ENCODE assay signal across 9 cellular contexts in genomic region chr3:168248383-168249047, GRCh38.
DNase-seq lines count a peak whose midpoint lies in the region; ATAC-seq, FAIRE-seq and TF ChIP-seq lines count a peak whose summit lies in the region.
"Had no signal": no experiment of that assay in that cellular context is flagged by ENCODE, and none has a peak within 500 bp of the region (broad histone marks: within the 10 kb centered on the region; RNA-seq: fewer than 3 reads in every experiment).

No MANE protein-coding gene starts in this region.

- H3K9me3 ChIP-seq in NT2/D1 (ENCODE audit: insufficient read depth, low read length) = no peaks in the 10 kb centered on the region
- no peaks in the 10 kb centered on the region for H3K9me3 ChIP-seq in mucosa of rectum (ENCODE audit: control insufficient read depth in 2 of 2, low read length in 2 of 2)

- ATAC-seq in GM18870 (IDR thresholded peaks at IDR 0.05; ENCODE audit: unreplicated experiment) = no peak

- no peaks in the 10 kb centered on the region for H3K36me3 ChIP-seq in NT2/D1 (ENCODE audit: insufficient read depth, insufficient read length, low read length)
- H3K36me3 ChIP-seq in mucosa of rectum (ENCODE audit: control insufficient read depth in 2 of 2, insufficient read depth in 2 of 2, low read length in 2 of 2) = no peaks in the 10 kb centered on the region

- H3K9me3 Mint-ChIP-seq in endothelial cell (ENCODE audit: unreplicated experiment) = no peaks in the 10 kb centered on the region

- H3K36me3 Mint-ChIP-seq in endothelial cell (ENCODE audit: low read depth, unreplicated experiment) = no peaks in the 10 kb centered on the region
- H3K36me3 Mint-ChIP-seq: CD4-positive, CD25-positive, alpha-beta regulatory T cell had no signal

- H3K9ac ChIP-seq in NT2/D1 (ENCODE audit: insufficient read length, low read depth) = peak overlapping the region; percentile 96
- H3K9ac ChIP-seq in mucosa of rectum (ENCODE audit: low read depth in 1 of 2, low read length in 2 of 2) = no peak overlapping the region

- peaks cover 20% of the 10 kb centered on the region for H3K27me3 ChIP-seq in NT2/D1 (ENCODE audit: insufficient read depth, insufficient read length)
- peaks cover 18% of the 10 kb centered on the region in 2 donors for H3K27me3 ChIP-seq in mucosa of rectum (ENCODE audit: control insufficient read depth in 2 of 2, insufficient read depth in 2 of 2, low read length in 2 of 2)

- TF ChIP-seq POLR2A in GM12891 (IDR thresholded peaks at IDR 0.05; ENCODE audit: low read depth, low read length) = no peak

- peaks cover 19% of the 10 kb centered on the region for H3K4me1 Mint-ChIP-seq in endothelial cell (ENCODE audit: unreplicated experiment)

- peaks cover 5% of the 10 kb centered on the region for H3K27me3 Mint-ChIP-seq in endothelial cell (ENCODE audit: unreplicated experiment)

- H3K27ac ChIP-seq in mucosa of rectum (ENCODE audit: low read depth in 2 of 2, low read length in 2 of 2) = no peak overlapping the region

- no peak for FAIRE-seq in GM12891 (lab: Jason Lieb, UNC)

- no peaks in the 10 kb centered on the region for H3K4me1 ChIP-seq in NT2/D1 (ENCODE audit: insufficient read depth, insufficient read length)
- peaks cover 7 to 12% of the 10 kb centered on the region in 2 donors for H3K4me1 ChIP-seq in mucosa of rectum (ENCODE audit: control insufficient read depth in 2 of 2, insufficient read depth in 2 of 2, low read length in 2 of 2)

- H3K27ac Mint-ChIP-seq in endothelial cell (ENCODE audit: unreplicated experiment) = no peak overlapping the region
- H3K27ac Mint-ChIP-seq: CD4-positive, CD25-positive, alpha-beta regulatory T cell had no signal

- peak overlapping the region; percentile 89 for H3K4me3 Mint-ChIP-seq in endothelial cell (ENCODE audit: unreplicated experiment)
- H3K4me3 Mint-ChIP-seq: CD4-positive, CD25-positive, alpha-beta regulatory T cell had no signal

- TF ChIP-seq CTCF in endothelial cell (IDR thresholded peaks at IDR 0.05; ENCODE audit: unreplicated experiment) = no peak

- H3K4me3 ChIP-seq in NT2/D1 (ENCODE audit: insufficient read length, low read depth) (peak overlapping the region; percentile 88), mucosa of rectum (ENCODE audit: low read length in 2 of 2) (peak overlapping the region; percentile 53 to 66)

- DNase-seq in NCI-H2081 (lab: John Stamatoyannopoulos, UW) (peak; percentile 47 to 63), NCI-H2081 treated with DMSO at 0.1 percent for 48 hours (lab: John Stamatoyannopoulos, UW) (no peak), NT2/D1 (ENCODE audit: low read depth, low spot score) (no peak), endothelial cell (ENCODE audit: low spot score) (peak; percentile 54), GM12891 (ENCODE audit: insufficient read length, low spot score) (no peak), NCI-H1436 (lab: John Stamatoyannopoulos, UW) (no peak)
- DNase-seq: CD4-positive, CD25-positive, alpha-beta regulatory T cell had no signal

TF ChIP-seq in GM12891, 5 proteins besides CTCF, POLR2A, EP300 and RAD21:
- TF ChIP-seq SPI1 (IDR thresholded peaks at IDR 0.05; ENCODE audit: low read depth, low read length) (no peak), POLR2AphosphoS5 (IDR thresholded peaks at IDR 0.05; ENCODE audit: low read depth, low read length) (no peak), TAF1 (IDR thresholded peaks at IDR 0.05; ENCODE audit: low read depth, low read length) (no peak), PAX5 (IDR thresholded peaks at IDR 0.05; ENCODE audit: insufficient read depth, low read length, severe bottlenecking) (no peak), POU2F2 (IDR thresholded peaks at IDR 0.05; ENCODE audit: low read depth, low read length) (no peak)

Comparison
In these comparisons a context has a peak if more than half of its experiments do, and no peak if none do; other contexts are left out.
1. DNase-seq: peak in NCI-H2081 (2 of 2) and endothelial cell (single experiment); none in NCI-H2081 treated with DMSO at 0.1 percent for 48 hours (single experiment), NT2/D1 (single experiment), GM12891 (single experiment) and NCI-H1436 (single experiment).